Comparison of ENCODE assay signal across 13 cellular contexts in genomic region chr2:233399306-233400225, GRCh38. TPM values are rescaled to one million over a fixed set of nuclear protein-coding genes. Genes with fewer than 3 reads are reported as not detected.
DNase-seq lines count a peak whose midpoint lies in the region; ATAC-seq, FAIRE-seq and TF ChIP-seq lines count a peak whose summit lies in the region.
"Had no signal": no experiment of that assay in that cellular context is flagged by ENCODE, and none has a peak within 500 bp of the region (broad histone marks: within the 10 kb centered on the region; RNA-seq: fewer than 3 reads in every experiment).

No MANE protein-coding gene starts in this region.

- H4K20me1 ChIP-seq in HepG2 (ENCODE audit: insufficient read depth, low read length): no peaks in the 10 kb centered on the region

- H3K9ac ChIP-seq in HepG2 (ENCODE audit: insufficient read depth, low read depth, low read length): no peak overlapping the region

- H3K79me2 ChIP-seq in HepG2 (ENCODE audit: insufficient read depth, low read length): peaks cover 3% of the 10 kb centered on the region

- FAIRE-seq in HepG2 (lab: Jason Lieb, UNC): no peak
- FAIRE-seq: K562 had no signal

- H3K9me3 ChIP-seq in HepG2 (ENCODE audit: low read length): no peaks in the 10 kb centered on the region
- no peaks in the 10 kb centered on the region for H3K9me3 ChIP-seq in thymus (ENCODE audit: control insufficient read depth)
- H3K9me3 ChIP-seq: breast epithelium, left lung had no signal

- H2AFZ ChIP-seq in HepG2 (ENCODE audit: low read length): no peak overlapping the region

- H3K4me2 ChIP-seq in HepG2 (ENCODE audit: low read depth, low read length): no peak overlapping the region

- H3K4me1 ChIP-seq in HepG2 (ENCODE audit: insufficient read depth, low read length) (no peaks in the 10 kb centered on the region; the same call in 1 of the 2 replicates), thymus (ENCODE audit: control insufficient read depth, insufficient read depth, low read length) (peaks cover 17% of the 10 kb centered on the region)
- H3K4me1 ChIP-seq: breast epithelium had no signal

- H3K36me3 ChIP-seq in HepG2 (replicated peaks in 1 of 2; ENCODE audit: control insufficient read depth in 1 of 2, insufficient read depth in 2 of 2, low read length in 2 of 2): peaks cover 6 to 20% of the 10 kb centered on the region in 2 experiments
- H3K36me3 ChIP-seq in thymus (ENCODE audit: control insufficient read depth, insufficient read depth): peaks cover 6% of the 10 kb centered on the region
- H3K36me3 ChIP-seq: breast epithelium had no signal

- no peak overlapping the region for H3K27ac ChIP-seq in HepG2 (ENCODE audit: extremely low read length, insufficient read depth, low read length)
- H3K27ac ChIP-seq in thymus (ENCODE audit: low read depth): peak overlapping the region; percentile 62
- H3K27ac ChIP-seq: breast epithelium, left lung had no signal

- H3K27me3 ChIP-seq in HepG2 (ENCODE audit: control insufficient read depth in 1 of 2, insufficient read depth in 2 of 2, low read length in 2 of 2) (no peaks in the 10 kb centered on the region), thymus (ENCODE audit: control insufficient read depth, insufficient read depth) (no peaks in the 10 kb centered on the region)
- H3K27me3 ChIP-seq: breast epithelium, left lung had no signal

- intact Hi-C loops in HepG2 (cut with micrococcal nuclease; ENCODE audit: unreplicated experiment): loop anchor here (5.0 kb wide), 2 partner anchors 313 to 738 kb away; partner anchors contain the start of gene UGT1A5

- CTCF ChIA-PET in HepG2 (lab: Yijun Ruan, JAX; ENCODE audit: low intra/inter-chr PET ratio, low total read pairs): no interaction called here

- H3K4me3 ChIP-seq in HepG2 (replicated peaks in 1 of 3; ENCODE audit: insufficient read depth in 1 of 3, low read depth in 2 of 3, low read length in 3 of 3) (no peak overlapping the region), thymus (ENCODE audit: low read length) (no peak overlapping the region)
- H3K4me3 ChIP-seq: breast epithelium, K562, left lung had no signal

- 96% methylated on average over 8 of the region's 8 CpGs for WGBS in HepG2 (ENCODE audit: low lambda C conversion rate)
- 32% methylated on average over 8 of the region's 8 CpGs for WGBS in thymus

- no peak for TF ChIP-seq CTCF in HepG2 (CRISPR knock-in tag; IDR thresholded peaks at IDR 0.05)

- no peak for TF ChIP-seq POLR2A in HepG2 (IDR thresholded peaks at IDR 0.05; ENCODE audit: insufficient read depth in 1 of 2, low read depth in 2 of 2, low read length in 2 of 2)

- DNase-seq in activated naive CD4-positive, alpha-beta T cell treated with Interleukin-2 at 50 U/mL for 16 hours: peak; percentile 40
- DNase-seq in activated naive CD4-positive, alpha-beta T cell (lab: John Stamatoyannopoulos, UW): no peak
- DNase-seq in activated CD8-positive, alpha-beta memory T cell treated with anti-CD3 and anti-CD28 coated beads for 24 hours: peak; percentile 70
- DNase-seq in HepG2 (ENCODE audit: low spot score) (no peak), NCI-H2196 treated with DMSO at 0.1 percent for 48 hours (lab: John Stamatoyannopoulos, UW; ENCODE audit: unreplicated experiment) (no peak), NCI-H2107 (lab: John Stamatoyannopoulos, UW) (no peak)
- DNase-seq: foreskin melanocyte, left lung, NCI-H748 treated with DMSO at 0.1 percent for 48 hours had no signal

- TF ChIP-seq EP300 in HepG2 (IDR thresholded peaks at IDR 0.05; ENCODE audit: low read depth in 2 of 2, low read length in 2 of 2) (no peak), HepG2 (CRISPR knock-in tag; IDR thresholded peaks at IDR 0.05; ENCODE audit: borderline replicate concordance) (no peak)

- no peak for TF ChIP-seq RAD21 in HepG2 (CRISPR knock-in tag; IDR thresholded peaks at IDR 0.05)

- ATAC-seq in HepG2 (peak; percentile 29; the same call in 2 of the 3 replicates), GM21390 (IDR thresholded peaks at IDR 0.05; ENCODE audit: unreplicated experiment) (no peak)
- ATAC-seq: K562, left lung had no signal

- POLR2A ChIA-PET in HepG2 (lab: Yijun Ruan, JAX): no interaction called here

- in situ Hi-C loops in HepG2 (cut with HindIII; ENCODE audit: extremely low pct_ligation_motif_present, low pct_unique_long_range_greater_than_20kb): no loop called here

- BruUV-seq in HepG2 (replicated peaks; lab: Mats Ljungman, UMichigan): no TSS peak

TF ChIP-seq in HepG2, 621 proteins besides CTCF, POLR2A, EP300 and RAD21 (continues in another document):
- TF ChIP-seq ZNF577 (CRISPR knock-in tag; IDR thresholded peaks at IDR 0.05; ENCODE audit: borderline replicate concordance, low read depth): no peak
- TF ChIP-seq ZBTB1 (CRISPR knock-in tag; IDR thresholded peaks at IDR 0.05; ENCODE audit: borderline replicate concordance): no peak
- TF ChIP-seq MNT (IDR thresholded peaks at IDR 0.05): no peak
- TF ChIP-seq HOXA5 (CRISPR knock-in tag; IDR thresholded peaks at IDR 0.05): no peak
- TF ChIP-seq HES4 (CRISPR knock-in tag; IDR thresholded peaks at IDR 0.05; ENCODE audit: borderline replicate concordance): no peak
- no peak for TF ChIP-seq ZNF710 (CRISPR knock-in tag; IDR thresholded peaks at IDR 0.05; ENCODE audit: borderline replicate concordance)
- no peak for TF ChIP-seq RFX3 (CRISPR knock-in tag; IDR thresholded peaks at IDR 0.05)
- no peak for TF ChIP-seq NFE2L2 (IDR thresholded peaks at IDR 0.05; ENCODE audit: low read length)

RNA-seq across cellular contexts. Expression of gene DGKD, which starts 45.3 kb away (rescaled TPM):
- total RNA-seq in HepG2 (2016; rRNA removed; fragmentation: Illumina TruSeq; extraction: Trizol): 20.6 and 24.5 TPM in 2 replicates
- 14.8 and 17.4 TPM in 2 replicates for total RNA-seq in HepG2 (2016; cell fraction: cytosol; rRNA removed; fragmentation: Illumina TruSeq; extraction: Trizol; ENCODE audit: low read depth)
- 16.3 and 24.8 TPM in 2 replicates for total RNA-seq in HepG2 (2016; cell fraction: insoluble cytoplasmic fraction; rRNA removed; fragmentation: Illumina TruSeq; extraction: Trizol)
- 17.6 and 18.2 TPM in 2 replicates for total RNA-seq in HepG2 (2016; cell fraction: membrane; rRNA removed; fragmentation: Illumina TruSeq; extraction: Trizol)
- 42.7 and 44.6 TPM in 2 replicates for total RNA-seq in HepG2 (2016; cell fraction: nucleus; rRNA removed; fragmentation: Illumina TruSeq; extraction: Trizol)
- polyA plus RNA-seq in HepG2 (2011; rRNA removed) (33.2 and 40.3 TPM in 2 replicates), thymus (23.5 TPM)
- 13.1 and 13.6 TPM in 2 replicates for polyA plus RNA-seq in HepG2 (2011; cell fraction: cytosol; rRNA removed)
- 303 and 327 TPM in 2 replicates for polyA plus RNA-seq in HepG2 (2011; cell fraction: nucleus; rRNA removed)
- polyA plus RNA-seq in HepG2 (2012): 46.9 and 49.5 TPM in 2 replicates
- polyA plus RNA-seq in HepG2 (2016; cell fraction: cytosol; fragmentation: Illumina TruSeq; extraction: Trizol; ENCODE audit: low read depth): 5.9 and 7.2 TPM in 2 replicates
- 8.2 and 10.8 TPM in 2 replicates for polyA plus RNA-seq in HepG2 (2016; cell fraction: insoluble cytoplasmic fraction; fragmentation: Illumina TruSeq; extraction: Trizol; ENCODE audit: low read depth)
- polyA plus RNA-seq in HepG2 (2016; cell fraction: membrane; fragmentation: Illumina TruSeq; extraction: Trizol; ENCODE audit: low read depth): 5.2 and 5.9 TPM in 2 replicates
- polyA plus RNA-seq in HepG2 (2016; cell fraction: nucleus; fragmentation: Illumina TruSeq; extraction: Trizol; ENCODE audit: insufficient read depth, low read depth): 119 and 132 TPM in 2 replicates
- polyA minus RNA-seq in HepG2 (2011; rRNA and poly(A)+ RNA removed; ENCODE audit: low replicate concordance): 44.8 and 91.4 TPM in 2 replicates
- 13.3 and 16.4 TPM in 2 replicates for polyA minus RNA-seq in HepG2 (2011; cell fraction: cytosol; rRNA and poly(A)+ RNA removed)
- 54.7 and 79.4 TPM in 2 replicates for polyA minus RNA-seq in HepG2 (2011; cell fraction: nucleus; rRNA and poly(A)+ RNA removed)

Comparison
In these comparisons a context has a peak if more than half of its experiments do, and no peak if none do; other contexts are left out.
1. DNase-seq: peak in activated naive CD4-positive, alpha-beta T cell treated with Interleukin-2 at 50 U/mL for 16 hours (single experiment) and activated CD8-positive, alpha-beta memory T cell treated with anti-CD3 and anti-CD28 coated beads for 24 hours (single experiment); none in activated naive CD4-positive, alpha-beta T cell (0 of 4), HepG2 (single experiment), NCI-H2196 treated with DMSO at 0.1 percent for 48 hours (single experiment) and NCI-H2107 (single experiment).